Comparison of ENCODE assay signal across 9 cellular contexts in the genomic region with DNA sequence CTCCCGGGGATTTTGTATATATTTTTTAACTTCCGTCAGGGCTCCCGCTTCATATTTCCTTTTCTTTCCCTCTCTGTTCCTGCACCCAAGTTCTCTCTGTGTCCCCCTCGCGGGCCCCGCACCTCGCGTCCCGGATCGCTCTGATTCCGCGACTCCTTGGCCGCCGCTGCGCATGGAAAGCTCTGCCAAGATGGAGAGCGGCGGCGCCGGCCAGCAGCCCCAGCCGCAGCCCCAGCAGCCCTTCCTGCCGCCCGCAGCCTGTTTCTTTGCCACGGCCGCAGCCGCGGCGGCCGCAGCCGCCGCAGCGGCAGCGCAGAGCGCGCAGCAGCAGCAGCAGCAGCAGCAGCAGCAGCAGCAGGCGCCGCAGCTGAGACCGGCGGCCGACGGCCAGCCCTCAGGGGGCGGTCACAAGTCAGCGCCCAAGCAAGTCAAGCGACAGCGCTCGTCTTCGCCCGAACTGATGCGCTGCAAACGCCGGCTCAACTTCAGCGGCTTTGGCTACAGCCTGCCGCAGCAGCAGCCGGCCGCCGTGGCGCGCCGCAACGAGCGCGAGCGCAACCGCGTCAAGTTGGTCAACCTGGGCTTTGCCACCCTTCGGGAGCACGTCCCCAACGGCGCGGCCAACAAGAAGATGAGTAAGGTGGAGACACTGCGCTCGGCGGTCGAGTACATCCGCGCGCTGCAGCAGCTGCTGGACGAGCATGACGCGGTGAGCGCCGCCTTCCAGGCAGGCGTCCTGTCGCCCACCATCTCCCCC. TPM values are rescaled to one million over a fixed set of nuclear protein-coding genes. Genes with fewer than 3 reads are reported as not detected.
DNase-seq lines count a peak whose midpoint lies in the region; ATAC-seq and TF ChIP-seq lines count a peak whose summit lies in the region.
"Had no signal": no experiment of that assay in that cellular context is flagged by ENCODE, and none has a peak within 500 bp of the region (broad histone marks: within the 10 kb centered on the region; RNA-seq: fewer than 3 reads in every experiment).

No MANE protein-coding gene starts in this region.

- POLR2A ChIA-PET in T-cell (lab: Charles Lee) (no interaction called here), PC-9 (lab: Charles Lee; ENCODE audit: unreplicated experiment) (no interaction called here)

- H4K20me1 ChIP-seq in PC-9 (ENCODE audit: insufficient read depth) = no peaks in the 10 kb centered on the region

- no peaks in the 10 kb centered on the region for H3K79me2 ChIP-seq in PC-9 (ENCODE audit: low read depth)

- no TSS peak for BruUV-seq in PC-9 (replicated peaks; lab: Mats Ljungman, UMichigan)

- H3K4me1 Mint-ChIP-seq in T-cell = peaks cover 25 to 34% (median 27%) of the 10 kb centered on the region in 3 donors

- H3K27me3 ChIP-seq in left ventricle myocardium inferior (ENCODE audit: low read depth) = peaks cover 99% of the 10 kb centered on the region
- H3K27me3 ChIP-seq in rectal smooth muscle tissue (ENCODE audit: control insufficient read depth, insufficient read depth, low read length) = peaks cover 32% of the 10 kb centered on the region
- H3K27me3 ChIP-seq in PC-9 (ENCODE audit: insufficient read depth, low read depth) = peaks cover 41% of the 10 kb centered on the region

- H2AFZ ChIP-seq in PC-9 = no peak overlapping the region

- no peak overlapping the region for H3K27ac ChIP-seq in left ventricle myocardium inferior (replicated peaks)
- no peak overlapping the region for H3K27ac ChIP-seq in rectal smooth muscle tissue (ENCODE audit: low read depth, low read length)
- H3K27ac ChIP-seq in PC-9 = no peak overlapping the region
- H3K27ac ChIP-seq: HL-60 had no signal

- CTCF ChIA-PET in T-cell (lab: Charles Lee) (no interaction called here), PC-9 (lab: Charles Lee) (no interaction called here)

- H3K9me3 Mint-ChIP-seq in T-cell = no peaks in the 10 kb centered on the region

- H3K27me3 Mint-ChIP-seq in T-cell = peaks cover 78 to 87% of the 10 kb centered on the region in 2 donors

- no peak for TF ChIP-seq CTCF in left ventricle myocardium inferior (IDR thresholded peaks at IDR 0.05; ENCODE audit: borderline replicate concordance)
- no peak for TF ChIP-seq CTCF in fibroblast of the aortic adventitia (IDR thresholded peaks at IDR 0.05; ENCODE audit: insufficient read depth, low read length)
- no peak for TF ChIP-seq CTCF in PC-9 (conservative IDR thresholded peaks at IDR 0.05)

- H3K36me3 ChIP-seq in left ventricle myocardium inferior (no peaks in the 10 kb centered on the region), rectal smooth muscle tissue (ENCODE audit: control insufficient read depth, insufficient read depth, low read length) (no peaks in the 10 kb centered on the region), PC-9 (ENCODE audit: low read depth) (no peaks in the 10 kb centered on the region)

- peaks cover 1% of the 10 kb centered on the region for H3K9me3 ChIP-seq in left ventricle myocardium inferior (replicated peaks)
- H3K9me3 ChIP-seq in PC-9 (ENCODE audit: insufficient read depth, low read depth) = no peaks in the 10 kb centered on the region

- ATAC-seq in Right ventricle myocardium inferior = no peak
- peak; percentile 52 for ATAC-seq in HG02678 (IDR thresholded peaks at IDR 0.05; ENCODE audit: unreplicated experiment)
- peak in 2 of 4 experiments; percentile 18 to 36 for ATAC-seq in T-cell (replicated peaks in 1 of 4)
- ATAC-seq in HG02571 (IDR thresholded peaks at IDR 0.05; ENCODE audit: unreplicated experiment) = no peak

- H3K27ac Mint-ChIP-seq in T-cell = no peak overlapping the region

- peak overlapping the region; percentile 62 for H3K4me3 ChIP-seq in left ventricle myocardium inferior
- H3K4me3 ChIP-seq in fibroblast of the aortic adventitia (ENCODE audit: low read depth, low read length) = peak overlapping the region; percentile 49
- H3K4me3 ChIP-seq in rectal smooth muscle tissue (ENCODE audit: low read length) = peak overlapping the region; percentile 57
- no peak overlapping the region for H3K4me3 ChIP-seq in PC-9

- H3K36me3 Mint-ChIP-seq in T-cell = no peaks in the 10 kb centered on the region

- no peaks in the 10 kb centered on the region for H3F3A ChIP-seq in PC-9 (ENCODE audit: insufficient read depth, low read depth)

- no peak overlapping the region for H3K4me2 ChIP-seq in PC-9

- intact Hi-C loops in left ventricle myocardium inferior (cut with micrococcal nuclease) (no loop called here), Right ventricle myocardium inferior (cut with DNase I) (no loop called here), PC-9 (cut with micrococcal nuclease; ENCODE audit: unreplicated experiment) (no loop called here)

- H3K4me3 Mint-ChIP-seq in T-cell = peak overlapping the region; percentile 47 to 71 (median 59)

- H3K4me1 ChIP-seq in left ventricle myocardium inferior (peaks cover 33% of the 10 kb centered on the region), rectal smooth muscle tissue (ENCODE audit: control insufficient read depth, insufficient read depth, low read length) (peaks cover 2% of the 10 kb centered on the region), PC-9 (replicated peaks; ENCODE audit: insufficient read depth) (no peaks in the 10 kb centered on the region)

- no peaks in the 10 kb centered on the region for H3K9me2 ChIP-seq in PC-9 (ENCODE audit: insufficient read depth)

- DNase-seq in left ventricle myocardium inferior = no peak
- DNase-seq in Right ventricle myocardium inferior (ENCODE audit: missing footprints) = no peak
- no peak for DNase-seq in T-cell
- DNase-seq in fibroblast of the aortic adventitia (ENCODE audit: low read depth) = no peak
- no peak for DNase-seq in PC-9

- H3K9ac ChIP-seq in rectal smooth muscle tissue (ENCODE audit: low read length) = no peak overlapping the region

RNA-seq across cellular contexts. Expression of a gene that starts 0.8 kb away (rescaled TPM):
- total RNA-seq in left ventricle myocardium inferior (not detected), Right ventricle myocardium inferior (not detected), T-cell (not detected), fibroblast of the aortic adventitia (ENCODE audit: low replicate concordance) (not detected in 2 replicates), PC-9 (2021) (not detected in 2 replicates)

RNA-seq across cellular contexts. Expression of a gene that starts 41.2 kb away (rescaled TPM):
- total RNA-seq in left ventricle myocardium inferior (not detected), Right ventricle myocardium inferior (not detected), T-cell (1 to 10 TPM in 1 of 5 donors, under 1 TPM in 2, not detected in 2; 0.30 to 2.0 (median 0.82) TPM), fibroblast of the aortic adventitia (ENCODE audit: low replicate concordance) (not detected in 2 replicates), PC-9 (2021) (not detected in 2 replicates)
